In genomic region chr13:31927219-31927653, GRCh38 we compare ENCODE assay signal across 15 cellular contexts.
DNase-seq lines count a peak whose midpoint lies in the region; FAIRE-seq and TF ChIP-seq lines count a peak whose summit lies in the region.
"Had no signal": no experiment of that assay in that cellular context is flagged by ENCODE, and none has a peak within 500 bp of the region (broad histone marks: within the 10 kb centered on the region; RNA-seq: fewer than 3 reads in every experiment).

No MANE protein-coding gene starts in this region.

- H3K36me3 Mint-ChIP-seq in immature natural killer cell: peaks cover 0 to 8% (median 0%) of the 10 kb centered on the region in 3 donors
- no peaks in the 10 kb centered on the region for H3K36me3 Mint-ChIP-seq in progenitor cell of endocrine pancreas (ENCODE audit: insufficient read depth)
- H3K36me3 Mint-ChIP-seq: activated naive CD8-positive, alpha-beta T cell treated with anti-CD3 and anti-CD28 coated beads for 36 hours had no signal

- H3K4me3 Mint-ChIP-seq in immature natural killer cell (peak overlapping the region; percentile 46 to 85 (median 75)), progenitor cell of endocrine pancreas (ENCODE audit: low read depth) (peak overlapping the region; percentile 37)
- H3K4me3 Mint-ChIP-seq: activated naive CD8-positive, alpha-beta T cell treated with anti-CD3 and anti-CD28 coated beads for 36 hours had no signal

- DNase-seq in NCI-H2196 treated with DMSO at 0.1 percent for 48 hours (lab: John Stamatoyannopoulos, UW; ENCODE audit: unreplicated experiment) (peak; percentile 5), NCI-H2196 (lab: John Stamatoyannopoulos, UW; ENCODE audit: unreplicated experiment) (no peak), NCI-H748 (lab: John Stamatoyannopoulos, UW; ENCODE audit: unreplicated experiment) (peak; percentile 84), immature natural killer cell (no peak), progenitor cell of endocrine pancreas (ENCODE audit: low spot score, unreplicated experiment) (no peak), ureter (ENCODE audit: low spot score) (no peak), GM19239 (ENCODE audit: insufficient read length, low spot score) (no peak)
- no peak for DNase-seq in stimulated activated CD4-positive, alpha-beta T cell treated with anti-CD3 and anti-CD28 coated beads, Interleukin-4, amount 100 ng/mL, for 24 hours
- DNase-seq: activated CD4-positive, alpha-beta T cell treated with anti-CD3 and anti-CD28 coated beads for 48 hours; activated naive CD8-positive, alpha-beta T cell treated with anti-CD3 and anti-CD28 coated beads for 36 hours; activated T-cell treated with anti-CD3 and anti-CD28 coated beads for 4 hours; foreskin fibroblast; NCI-H1694; NK-92 treated with Interleukin-12 subunit alpha and Interleukin-12 subunit beta, amount 100 ng/mL, for 24 hours; psoas muscle had no signal

- peaks cover 22 to 23% of the 10 kb centered on the region in 2 donors for H3K4me1 Mint-ChIP-seq in immature natural killer cell
- peaks cover 28% of the 10 kb centered on the region for H3K4me1 Mint-ChIP-seq in progenitor cell of endocrine pancreas (ENCODE audit: low read depth)
- H3K4me1 Mint-ChIP-seq: activated naive CD8-positive, alpha-beta T cell treated with anti-CD3 and anti-CD28 coated beads for 36 hours had no signal

- peak overlapping the region in 3 of 6 donors; percentile 1 to 90 (median 71) for H3K27ac Mint-ChIP-seq in immature natural killer cell
- H3K27ac Mint-ChIP-seq in progenitor cell of endocrine pancreas: peak overlapping the region; percentile 85
- H3K27ac Mint-ChIP-seq: activated naive CD8-positive, alpha-beta T cell treated with anti-CD3 and anti-CD28 coated beads for 36 hours had no signal

- H3K27me3 Mint-ChIP-seq in immature natural killer cell (ENCODE audit: low read depth in 3 of 3): peaks cover 0 to 10% (median 4%) of the 10 kb centered on the region in 3 donors
- no peaks in the 10 kb centered on the region for H3K27me3 Mint-ChIP-seq in progenitor cell of endocrine pancreas

- no peak for FAIRE-seq in GM19239 (lab: Jason Lieb, UNC)

- TF ChIP-seq CTCF in progenitor cell of endocrine pancreas (IDR thresholded peaks at IDR 0.05; ENCODE audit: unreplicated experiment): no peak

- no peaks in the 10 kb centered on the region for H3K9me3 Mint-ChIP-seq in immature natural killer cell
- no peaks in the 10 kb centered on the region for H3K9me3 Mint-ChIP-seq in progenitor cell of endocrine pancreas (ENCODE audit: low read depth)
- H3K9me3 Mint-ChIP-seq: activated naive CD8-positive, alpha-beta T cell treated with anti-CD3 and anti-CD28 coated beads for 36 hours had no signal

Comparison
In these comparisons a context has a peak if more than half of its experiments do, and no peak if none do; other contexts are left out.
1. DNase-seq: peak in NCI-H2196 treated with DMSO at 0.1 percent for 48 hours (single experiment) and NCI-H748 (single experiment); none in NCI-H2196 (single experiment), immature natural killer cell (0 of 3), progenitor cell of endocrine pancreas (single experiment), ureter (single experiment), stimulated activated CD4-positive, alpha-beta T cell treated with anti-CD3 and anti-CD28 coated beads, Interleukin-4, amount 100 ng/mL, for 24 hours (single experiment) and GM19239 (single experiment).